ENCODE assay signal across 17 cellular contexts in genomic region chr5:154865466-154866184, GRCh38. TPM values are rescaled to one million over a fixed set of nuclear protein-coding genes. Genes with fewer than 3 reads are reported as not detected.
DNase-seq lines count a peak whose midpoint lies in the region; ATAC-seq and TF ChIP-seq lines count a peak whose summit lies in the region.
"Had no signal": no experiment of that assay in that cellular context is flagged by ENCODE, and none has a peak within 500 bp of the region (broad histone marks: within the 10 kb centered on the region; RNA-seq: fewer than 3 reads in every experiment).

No MANE protein-coding gene starts in this region.

- H3K9me3 Mint-ChIP-seq in activated CD8-positive, alpha-beta T cell treated with anti-CD3 and anti-CD28 coated beads for 36 hours, result no peaks in the 10 kb centered on the region
- H3K9me3 Mint-ChIP-seq in activated CD8-positive, alpha-beta T cell treated with anti-CD3 and anti-CD28 coated beads, Interleukin-2, amount 10 ng/mL, durations not matched to agents 7 days and 5 days (ENCODE audit: insufficient read depth), result no peaks in the 10 kb centered on the region
- H3K9me3 Mint-ChIP-seq in stimulated activated effector memory CD8-positive, alpha-beta T cell treated with anti-CD3 and anti-CD28 coated beads, Interleukin-12 subunit alpha, Interleukin-12 subunit beta, amount 100 ng/mL, for 72 hours, result no peaks in the 10 kb centered on the region
- H3K9me3 Mint-ChIP-seq in activated CD8-positive, alpha-beta memory T cell treated with anti-CD3 and anti-CD28 coated beads, Interleukin-2, amount 10 ng/mL, durations not matched to agents 7 days and 5 days (ENCODE audit: low read depth), result no peaks in the 10 kb centered on the region
- H3K9me3 Mint-ChIP-seq in immature natural killer cell, result no peaks in the 10 kb centered on the region

- no peaks in the 10 kb centered on the region for H3K27me3 ChIP-seq in dorsolateral prefrontal cortex
- H3K27me3 ChIP-seq: heart right ventricle, uterus had no signal

- H3K27me3 Mint-ChIP-seq in activated CD8-positive, alpha-beta T cell treated with anti-CD3 and anti-CD28 coated beads for 36 hours, result no peaks in the 10 kb centered on the region
- H3K27me3 Mint-ChIP-seq in activated CD8-positive, alpha-beta T cell treated with anti-CD3 and anti-CD28 coated beads, Interleukin-2, amount 10 ng/mL, durations not matched to agents 7 days and 5 days (ENCODE audit: low read depth), result no peaks in the 10 kb centered on the region
- no peaks in the 10 kb centered on the region for H3K27me3 Mint-ChIP-seq in activated CD8-positive, alpha-beta memory T cell treated with anti-CD3 and anti-CD28 coated beads, Interleukin-2, amount 10 ng/mL, durations not matched to agents 7 days and 5 days
- H3K27me3 Mint-ChIP-seq in immature natural killer cell (ENCODE audit: low read depth in 3 of 3), result peaks cover 0 to 5% (median 0%) of the 10 kb centered on the region in 3 donors

- no peak for TF ChIP-seq CTCF in activated CD8-positive, alpha-beta T cell treated with anti-CD3 and anti-CD28 coated beads for 36 hours (IDR thresholded peaks at IDR 0.05)
- TF ChIP-seq CTCF in dorsolateral prefrontal cortex (IDR thresholded peaks at IDR 0.05 in 54 of 56, conservative IDR thresholded peaks at IDR 0.05 in 2 of 56; ENCODE audit: low read depth in 1 of 56, partially characterized antibody in 56 of 56), result no peak

- H3K36me3 Mint-ChIP-seq in activated CD8-positive, alpha-beta T cell treated with anti-CD3 and anti-CD28 coated beads for 36 hours (ENCODE audit: low read depth), result peaks cover 55% of the 10 kb centered on the region
- H3K36me3 Mint-ChIP-seq in activated CD8-positive, alpha-beta T cell treated with anti-CD3 and anti-CD28 coated beads, Interleukin-2, amount 10 ng/mL, durations not matched to agents 7 days and 5 days (ENCODE audit: low read depth), result peaks cover 58% of the 10 kb centered on the region
- peaks cover 100% of the 10 kb centered on the region for H3K36me3 Mint-ChIP-seq in stimulated activated effector memory CD8-positive, alpha-beta T cell treated with anti-CD3 and anti-CD28 coated beads, Interleukin-12 subunit alpha, Interleukin-12 subunit beta, amount 100 ng/mL, for 72 hours
- H3K36me3 Mint-ChIP-seq in activated CD8-positive, alpha-beta memory T cell treated with anti-CD3 and anti-CD28 coated beads, Interleukin-2, amount 10 ng/mL, durations not matched to agents 7 days and 5 days, result peaks cover 55% of the 10 kb centered on the region
- H3K36me3 Mint-ChIP-seq in immature natural killer cell, result peaks cover 10 to 27% (median 16%) of the 10 kb centered on the region in 3 donors

- peaks cover 46% of the 10 kb centered on the region for H3K4me1 Mint-ChIP-seq in activated CD8-positive, alpha-beta T cell treated with anti-CD3 and anti-CD28 coated beads for 36 hours (ENCODE audit: low read depth)
- peaks cover 35% of the 10 kb centered on the region for H3K4me1 Mint-ChIP-seq in activated CD8-positive, alpha-beta T cell treated with anti-CD3 and anti-CD28 coated beads, Interleukin-2, amount 10 ng/mL, durations not matched to agents 7 days and 5 days (ENCODE audit: low read depth)
- peaks cover 38% of the 10 kb centered on the region for H3K4me1 Mint-ChIP-seq in stimulated activated effector memory CD8-positive, alpha-beta T cell treated with anti-CD3 and anti-CD28 coated beads, Interleukin-12 subunit alpha, Interleukin-12 subunit beta, amount 100 ng/mL, for 72 hours
- peaks cover 35% of the 10 kb centered on the region for H3K4me1 Mint-ChIP-seq in activated CD8-positive, alpha-beta memory T cell treated with anti-CD3 and anti-CD28 coated beads, Interleukin-2, amount 10 ng/mL, durations not matched to agents 7 days and 5 days
- H3K4me1 Mint-ChIP-seq in immature natural killer cell, result peaks cover 43 to 66% of the 10 kb centered on the region in 2 donors

- no peak overlapping the region for H3K9ac ChIP-seq in SK-N-MC (ENCODE audit: insufficient read length)

- H3K9me3 ChIP-seq in SK-N-MC (ENCODE audit: low read depth, low read length), result no peaks in the 10 kb centered on the region
- H3K9me3 ChIP-seq: heart right ventricle, uterus had no signal

- H3K4me3 Mint-ChIP-seq in activated CD8-positive, alpha-beta T cell treated with anti-CD3 and anti-CD28 coated beads for 36 hours, result no peak overlapping the region
- no peak overlapping the region for H3K4me3 Mint-ChIP-seq in activated CD8-positive, alpha-beta T cell treated with anti-CD3 and anti-CD28 coated beads, Interleukin-2, amount 10 ng/mL, durations not matched to agents 7 days and 5 days
- no peak overlapping the region for H3K4me3 Mint-ChIP-seq in stimulated activated effector memory CD8-positive, alpha-beta T cell treated with anti-CD3 and anti-CD28 coated beads, Interleukin-12 subunit alpha, Interleukin-12 subunit beta, amount 100 ng/mL, for 72 hours
- no peak overlapping the region for H3K4me3 Mint-ChIP-seq in activated CD8-positive, alpha-beta memory T cell treated with anti-CD3 and anti-CD28 coated beads, Interleukin-2, amount 10 ng/mL, durations not matched to agents 7 days and 5 days
- no peak overlapping the region for H3K4me3 Mint-ChIP-seq in immature natural killer cell

- H3K27ac ChIP-seq in SK-N-MC (0 out of 2 replicates have a peak overlapping the region, but pooled peaks have one; percentile 3), dorsolateral prefrontal cortex (peak overlapping the region in 46 of 59 donors; percentile 2 to 75 (median 56))
- H3K27ac ChIP-seq: heart right ventricle, RWPE1, uterus had no signal

- no peak for DNase-seq in activated CD8-positive, alpha-beta T cell treated with anti-CD3 and anti-CD28 coated beads for 36 hours
- DNase-seq in activated CD8-positive, alpha-beta T cell treated with anti-CD3 and anti-CD28 coated beads, Interleukin-2, amount 10 ng/mL, durations not matched to agents 7 days and 5 days, result no peak
- DNase-seq in SK-N-MC (ENCODE audit: low read depth, low spot score), result no peak
- no peak for DNase-seq in dorsolateral prefrontal cortex
- DNase-seq in stimulated activated effector memory CD8-positive, alpha-beta T cell treated with anti-CD3 and anti-CD28 coated beads, Interleukin-12 subunit alpha, Interleukin-12 subunit beta, amount 100 ng/mL, for 72 hours (ENCODE audit: low spot score in 2 of 2), result no peak
- DNase-seq in activated CD8-positive, alpha-beta memory T cell treated with anti-CD3 and anti-CD28 coated beads, Interleukin-2, amount 10 ng/mL, durations not matched to agents 7 days and 5 days, result no peak
- DNase-seq in immature natural killer cell, result no peak
- DNase-seq: activated effector memory CD4-positive, alpha-beta T cell treated with anti-CD3 and anti-CD28 coated beads, Interleukin-2, amount 50 U/mL, for 16 hours; EL; heart right ventricle; NCI-H524 treated with DMSO at 0.1 percent for 48 hours; retina; stimulated activated CD4-positive, alpha-beta T cell treated with anti-CD3 and anti-CD28 coated beads, Interleukin-4, amount 100 ng/mL, for 4 hours; uterus had no signal

- intact Hi-C loops in activated CD8-positive, alpha-beta T cell treated with anti-CD3 and anti-CD28 coated beads for 36 hours (cut with micrococcal nuclease), result no loop called here
- intact Hi-C loops in dorsolateral prefrontal cortex (cut with DNase I), result no loop called here

- H3K36me3 ChIP-seq in SK-N-MC (ENCODE audit: insufficient read depth, low read length), result peaks cover 71% of the 10 kb centered on the region
- H3K36me3 ChIP-seq: uterus had no signal

- no peak for ATAC-seq in activated CD8-positive, alpha-beta T cell treated with anti-CD3 and anti-CD28 coated beads for 36 hours
- no peak for ATAC-seq in activated CD8-positive, alpha-beta T cell treated with anti-CD3 and anti-CD28 coated beads, Interleukin-2, amount 10 ng/mL, durations not matched to agents 7 days and 5 days
- ATAC-seq in stimulated activated effector memory CD8-positive, alpha-beta T cell treated with anti-CD3 and anti-CD28 coated beads, Interleukin-12 subunit alpha, Interleukin-12 subunit beta, amount 100 ng/mL, for 72 hours, result peak; percentile 68
- ATAC-seq in activated CD8-positive, alpha-beta memory T cell treated with anti-CD3 and anti-CD28 coated beads, Interleukin-2, amount 10 ng/mL, durations not matched to agents 7 days and 5 days, result no peak
- no peak for ATAC-seq in HG02759 (IDR thresholded peaks at IDR 0.05; ENCODE audit: unreplicated experiment)
- ATAC-seq: HCT116, heart right ventricle had no signal

- H3K27ac Mint-ChIP-seq in activated CD8-positive, alpha-beta T cell treated with anti-CD3 and anti-CD28 coated beads for 36 hours, result peak overlapping the region; percentile 42
- H3K27ac Mint-ChIP-seq in activated CD8-positive, alpha-beta T cell treated with anti-CD3 and anti-CD28 coated beads, Interleukin-2, amount 10 ng/mL, durations not matched to agents 7 days and 5 days, result no peak overlapping the region
- no peak overlapping the region for H3K27ac Mint-ChIP-seq in stimulated activated effector memory CD8-positive, alpha-beta T cell treated with anti-CD3 and anti-CD28 coated beads, Interleukin-12 subunit alpha, Interleukin-12 subunit beta, amount 100 ng/mL, for 72 hours
- no peak overlapping the region for H3K27ac Mint-ChIP-seq in activated CD8-positive, alpha-beta memory T cell treated with anti-CD3 and anti-CD28 coated beads, Interleukin-2, amount 10 ng/mL, durations not matched to agents 7 days and 5 days
- peak overlapping the region in 1 of 6 donors; percentile 21 for H3K27ac Mint-ChIP-seq in immature natural killer cell

- POLR2A ChIA-PET in activated CD8-positive, alpha-beta T cell treated with anti-CD3 and anti-CD28 coated beads for 36 hours (lab: Charles Lee), result interaction anchor here (0.6 kb wide), 1 partner anchor 57 kb away, joined by 4 read pairs; no protein-coding TSS in a partner anchor
- POLR2A ChIA-PET in activated CD8-positive, alpha-beta T cell treated with anti-CD3 and anti-CD28 coated beads, Interleukin-2, amount 10 ng/mL, durations not matched to agents 7 days and 5 days (lab: Charles Lee), result no interaction called here

- CTCF ChIA-PET in activated CD8-positive, alpha-beta T cell treated with anti-CD3 and anti-CD28 coated beads for 36 hours (lab: Charles Lee), result no interaction called here
- CTCF ChIA-PET in activated CD8-positive, alpha-beta T cell treated with anti-CD3 and anti-CD28 coated beads, Interleukin-2, amount 10 ng/mL, durations not matched to agents 7 days and 5 days (lab: Charles Lee), result no interaction called here
- CTCF ChIA-PET in activated CD8-positive, alpha-beta memory T cell treated with anti-CD3 and anti-CD28 coated beads, Interleukin-2, amount 10 ng/mL, durations not matched to agents 7 days and 5 days (lab: Charles Lee), result no interaction called here

- H3K4me3 ChIP-seq in SK-N-MC, result no peak overlapping the region
- H3K4me3 ChIP-seq in dorsolateral prefrontal cortex, result no peak overlapping the region
- H3K4me3 ChIP-seq: heart right ventricle, uterus had no signal

RNA-seq across cellular contexts. Expression of gene CNOT8, which starts 7.2 kb away (rescaled TPM):
- 10 to 100 TPM; 78.6 to 84.4 TPM for total RNA-seq in activated CD8-positive, alpha-beta T cell treated with anti-CD3 and anti-CD28 coated beads for 36 hours
- total RNA-seq in activated CD8-positive, alpha-beta T cell treated with anti-CD3 and anti-CD28 coated beads, Interleukin-2, amount 10 ng/mL, durations not matched to agents 7 days and 5 days, result 10 to 100 TPM; 67.4 to 68.4 TPM
- total RNA-seq in dorsolateral prefrontal cortex, result 10 to 100 TPM; 40.2 to 72.9 (median 52.6) TPM
- total RNA-seq in activated CD8-positive, alpha-beta memory T cell treated with anti-CD3 and anti-CD28 coated beads, Interleukin-2, amount 10 ng/mL, durations not matched to agents 7 days and 5 days, result 10 to 100 TPM; 61.6 to 62.4 TPM
- 100 to 1,000 TPM; 145 to 212 (median 153) TPM for polyA plus RNA-seq in immature natural killer cell

RNA-seq across cellular contexts. Expression of gene FAXDC2, which starts 15.2 kb away (rescaled TPM):
- total RNA-seq in activated CD8-positive, alpha-beta T cell treated with anti-CD3 and anti-CD28 coated beads for 36 hours, result not detected
- total RNA-seq in activated CD8-positive, alpha-beta T cell treated with anti-CD3 and anti-CD28 coated beads, Interleukin-2, amount 10 ng/mL, durations not matched to agents 7 days and 5 days, result not detected
- 100 to 1,000 TPM in 7 of 120 experiments, 10 to 100 TPM in 113; 17.1 to 155 (median 53.8) TPM for total RNA-seq in dorsolateral prefrontal cortex
- total RNA-seq in activated CD8-positive, alpha-beta memory T cell treated with anti-CD3 and anti-CD28 coated beads, Interleukin-2, amount 10 ng/mL, durations not matched to agents 7 days and 5 days, result not detected
- polyA plus RNA-seq in immature natural killer cell, result 1 to 10 TPM in 1 of 3 donors, under 1 TPM in 1, not detected in 1; 0.72 to 3.7 TPM

Comparison
In these comparisons a context has a peak if more than half of its experiments do, and no peak if none do; other contexts are left out.
1. RNA of gene FAXDC2, which starts 15.2 kb away (total RNA-seq): 17.1 to 155 TPM in dorsolateral prefrontal cortex; not detected in activated CD8-positive, alpha-beta T cell treated with anti-CD3 and anti-CD28 coated beads, Interleukin-2, amount 10 ng/mL, durations not matched to agents 7 days and 5 days, not detected in activated CD8-positive, alpha-beta T cell treated with anti-CD3 and anti-CD28 coated beads for 36 hours and not detected in activated CD8-positive, alpha-beta memory T cell treated with anti-CD3 and anti-CD28 coated beads, Interleukin-2, amount 10 ng/mL, durations not matched to agents 7 days and 5 days; every median in the first group is over 10 times any median in the second.